Comparison of ENCODE assay signal across 17 cellular contexts in the genomic region with DNA sequence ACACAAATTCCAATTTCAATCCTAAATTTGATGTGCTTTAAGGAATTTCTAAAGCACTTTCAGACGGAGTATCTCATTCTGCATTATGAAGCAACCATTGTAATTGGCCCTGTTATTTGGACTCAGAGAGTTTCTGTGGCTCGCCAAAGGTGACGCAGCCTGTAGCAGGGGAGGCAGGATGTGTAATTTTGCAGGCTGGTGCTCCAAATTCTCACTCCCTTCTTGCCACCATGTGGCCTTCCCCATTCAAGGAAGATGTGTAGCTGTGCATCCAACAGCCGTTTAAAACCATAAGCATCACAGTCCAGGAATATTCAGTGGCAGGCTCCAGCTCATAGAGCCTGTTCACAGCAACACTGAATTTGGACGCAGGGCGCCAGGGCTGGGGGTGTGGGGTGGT. TPM values are rescaled to one million over a fixed set of nuclear protein-coding genes. Genes with fewer than 3 reads are reported as not detected.
DNase-seq lines count a peak whose midpoint lies in the region; ATAC-seq and TF ChIP-seq lines count a peak whose summit lies in the region.
"Had no signal": no experiment of that assay in that cellular context is flagged by ENCODE, and none has a peak within 500 bp of the region (broad histone marks: within the 10 kb centered on the region; RNA-seq: fewer than 3 reads in every experiment).

No MANE protein-coding gene starts in this region.

- H3K27ac ChIP-seq in CD4-positive, alpha-beta T cell (ENCODE audit: low read depth, low read length), result no peak overlapping the region
- H3K27ac ChIP-seq in esophagus squamous epithelium, result peak overlapping the region in 3 of 4 donors; percentile 25 to 77 (median 76)
- H3K27ac ChIP-seq in tibial nerve, result peak overlapping the region in 2 of 4 donors; percentile 68 to 73
- H3K27ac ChIP-seq in SJCRH30, result no peak overlapping the region

- H3K36me3 ChIP-seq in esophagus squamous epithelium (no peaks in the 10 kb centered on the region), tibial nerve (no peaks in the 10 kb centered on the region), SJCRH30 (peaks cover 13% of the 10 kb centered on the region)

- no peak for TF ChIP-seq EP300 in tibial nerve (IDR thresholded peaks at IDR 0.05)

- H3K36me3 Mint-ChIP-seq in CD4-positive, alpha-beta T cell (ENCODE audit: low read depth), result peaks cover 6% of the 10 kb centered on the region
- H3K36me3 Mint-ChIP-seq in T-helper 2 cell treated with Interferon-gamma antibody and Interleukin-4, amounts not matched to agents 5 μg/mL and 100 μg/mL, for 36 hours (ENCODE audit: low read depth), result peaks cover 31% of the 10 kb centered on the region

- H3K4me3 ChIP-seq in esophagus squamous epithelium (no peak overlapping the region), tibial nerve (no peak overlapping the region), SJCRH30 (no peak overlapping the region)
- H3K4me3 ChIP-seq: GM12878, lung had no signal

- intact Hi-C loops in CD4-positive, alpha-beta T cell (cut with DNase I, micrococcal nuclease), result loop anchor here in 1 of 2 experiments (5.0 kb wide), 1 partner anchor 111 kb away; no protein-coding TSS in a partner anchor
- intact Hi-C loops in esophagus squamous epithelium (cut with DNase I), result no loop called here

- H3K27me3 ChIP-seq in CD4-positive, alpha-beta T cell (ENCODE audit: control insufficient read depth, insufficient read depth, low read length), result no peaks in the 10 kb centered on the region
- H3K27me3 ChIP-seq in esophagus squamous epithelium, result no peaks in the 10 kb centered on the region
- H3K27me3 ChIP-seq in tibial nerve, result no peaks in the 10 kb centered on the region
- no peaks in the 10 kb centered on the region for H3K27me3 ChIP-seq in SJCRH30

- DNase-seq in CD4-positive, alpha-beta T cell, result no peak
- DNase-seq in T-helper 2 cell treated with Interferon-gamma antibody and Interleukin-4, amounts not matched to agents 5 μg/mL and 100 μg/mL, for 36 hours (ENCODE audit: low spot score), result no peak
- no peak for DNase-seq in esophagus squamous epithelium (lab: John Stamatoyannopoulos, UW)
- peak; percentile 48 for DNase-seq in pons (ENCODE audit: low spot score)
- no peak for DNase-seq in stimulated activated CD4-positive, alpha-beta T cell treated with anti-CD3 and anti-CD28 coated beads, Interleukin-15, amount 100 ng/mL, for 24 hours
- DNase-seq in tibial nerve (ENCODE audit: low spot score in 2 of 2), result no peak
- no peak for DNase-seq in SJCRH30
- DNase-seq: activated CD8-positive, alpha-beta T cell treated with anti-CD3 and anti-CD28 coated beads for 36 hours; activated gamma-delta T cell treated with Interleukin-2 at 50 U/mL for 16 hours; DMS79 treated with DMSO at 0.1 percent for 48 hours; NCI-H1417 treated with DMSO at 0.1 percent for 48 hours; occipital lobe had no signal

- peaks cover 41% of the 10 kb centered on the region for H3K4me1 Mint-ChIP-seq in CD4-positive, alpha-beta T cell (ENCODE audit: low read depth)
- peaks cover 53% of the 10 kb centered on the region for H3K4me1 Mint-ChIP-seq in T-helper 2 cell treated with Interferon-gamma antibody and Interleukin-4, amounts not matched to agents 5 μg/mL and 100 μg/mL, for 36 hours (ENCODE audit: low read depth)

- TF ChIP-seq POLR2A in esophagus squamous epithelium (IDR thresholded peaks at IDR 0.05), result no peak
- no peak for TF ChIP-seq POLR2A in tibial nerve (IDR thresholded peaks at IDR 0.05)

- TF ChIP-seq CTCF in CD4-positive, alpha-beta T cell (IDR thresholded peaks at IDR 0.05), result no peak
- TF ChIP-seq CTCF in esophagus squamous epithelium (IDR thresholded peaks at IDR 0.05), result no peak
- TF ChIP-seq CTCF in tibial nerve (IDR thresholded peaks at IDR 0.05), result no peak

- CTCF ChIA-PET in CD4-positive, alpha-beta T cell (lab: Charles Lee), result no interaction called here

- WGBS in esophagus squamous epithelium, 2 donors, result 77 to 95% methylated on average over 6 of the region's 6 CpGs
- WGBS in tibial nerve, 2 donors, result 60 to 62% methylated on average over 6 of the region's 6 CpGs

- H3K4me1 ChIP-seq in esophagus squamous epithelium, result peaks cover 6 to 46% (median 21%) of the 10 kb centered on the region in 3 donors
- peaks cover 0 to 33% (median 13%) of the 10 kb centered on the region in 4 donors for H3K4me1 ChIP-seq in tibial nerve
- H3K4me1 ChIP-seq in SJCRH30, result no peaks in the 10 kb centered on the region

- H3K27me3 Mint-ChIP-seq in CD4-positive, alpha-beta T cell, result no peaks in the 10 kb centered on the region
- H3K27me3 Mint-ChIP-seq in T-helper 2 cell treated with Interferon-gamma antibody and Interleukin-4, amounts not matched to agents 5 μg/mL and 100 μg/mL, for 36 hours (ENCODE audit: low read depth), result no peaks in the 10 kb centered on the region
- H3K27me3 Mint-ChIP-seq: activated CD8-positive, alpha-beta T cell treated with anti-CD3 and anti-CD28 coated beads for 36 hours; B cell; T-cell had no signal

- H3K9me3 ChIP-seq in CD4-positive, alpha-beta T cell (ENCODE audit: control insufficient read depth, low read length), result no peaks in the 10 kb centered on the region
- H3K9me3 ChIP-seq in esophagus squamous epithelium (no peaks in the 10 kb centered on the region), tibial nerve (no peaks in the 10 kb centered on the region), SJCRH30 (replicated peaks) (peaks cover 4% of the 10 kb centered on the region; the same call in 1 of the 2 replicates)

- H3K4me3 Mint-ChIP-seq in CD4-positive, alpha-beta T cell, result no peak overlapping the region
- peak overlapping the region; percentile 38 for H3K4me3 Mint-ChIP-seq in T-helper 2 cell treated with Interferon-gamma antibody and Interleukin-4, amounts not matched to agents 5 μg/mL and 100 μg/mL, for 36 hours
- H3K4me3 Mint-ChIP-seq: activated CD8-positive, alpha-beta T cell treated with anti-CD3 and anti-CD28 coated beads for 36 hours; B cell had no signal

- no peaks in the 10 kb centered on the region for H3K9me3 Mint-ChIP-seq in CD4-positive, alpha-beta T cell
- peaks cover 8% of the 10 kb centered on the region for H3K9me3 Mint-ChIP-seq in T-helper 2 cell treated with Interferon-gamma antibody and Interleukin-4, amounts not matched to agents 5 μg/mL and 100 μg/mL, for 36 hours
- H3K9me3 Mint-ChIP-seq: activated CD8-positive, alpha-beta T cell treated with anti-CD3 and anti-CD28 coated beads for 36 hours; T-cell had no signal

- H3K27ac Mint-ChIP-seq in CD4-positive, alpha-beta T cell, result peak overlapping the region; percentile 30
- peak overlapping the region; percentile 57 for H3K27ac Mint-ChIP-seq in T-helper 2 cell treated with Interferon-gamma antibody and Interleukin-4, amounts not matched to agents 5 μg/mL and 100 μg/mL, for 36 hours
- H3K27ac Mint-ChIP-seq: B cell had no signal

- POLR2A ChIA-PET in CD4-positive, alpha-beta T cell (lab: Charles Lee), result no interaction called here

- ATAC-seq in CD4-positive, alpha-beta T cell (ENCODE audit: poor library complexity), result no peak
- no peak for ATAC-seq in HG02884 (IDR thresholded peaks at IDR 0.05; ENCODE audit: unreplicated experiment)
- ATAC-seq: activated CD8-positive, alpha-beta T cell treated with anti-CD3 and anti-CD28 coated beads for 36 hours; GM12878; T-cell had no signal

RNA-seq across cellular contexts. Expression of a gene that starts 45.8 kb away (rescaled TPM):
- 1 to 10 TPM; 2.8 to 4.8 TPM for total RNA-seq in CD4-positive, alpha-beta T cell
- 10 to 100 TPM in 1 of 4 donors, 1 to 10 TPM in 3; 1.0 to 17.4 (median 6.4) TPM for total RNA-seq in esophagus squamous epithelium
- total RNA-seq in tibial nerve, result 10 to 100 TPM; 10.5 to 20.8 (median 12.6) TPM
- 13.2 and 16.7 TPM in 2 replicates for total RNA-seq in SJCRH30 (2014; rRNA removed; shearing (Covaris generic))

Comparison
In these comparisons a context has a peak if more than half of its experiments do, and no peak if none do; other contexts are left out.
1. H3K27ac ChIP-seq: peak in esophagus squamous epithelium (3 of 4); none in CD4-positive, alpha-beta T cell (single experiment) and SJCRH30 (single experiment).